Comparison of ENCODE assay signal across 13 cellular contexts in genomic region chr21:38817371-38818335, GRCh38. TPM values are rescaled to one million over a fixed set of nuclear protein-coding genes. Genes with fewer than 3 reads are reported as not detected.
DNase-seq lines count a peak whose midpoint lies in the region; ATAC-seq lines count a peak whose summit lies in the region.
"Had no signal": no experiment of that assay in that cellular context is flagged by ENCODE, and none has a peak within 500 bp of the region (broad histone marks: within the 10 kb centered on the region; RNA-seq: fewer than 3 reads in every experiment).

No MANE protein-coding gene starts in this region.

- no peak overlapping the region for H3K4me3 ChIP-seq in esophagus (ENCODE audit: low read depth in 1 of 2, low read length in 2 of 2)
- H3K4me3 ChIP-seq: testis had no signal

- peak overlapping the region; percentile 90 to 93 for H3K27ac ChIP-seq in esophagus (ENCODE audit: low read depth in 2 of 2, low read length in 1 of 2)

- peaks cover 46 to 64% of the 10 kb centered on the region in 2 donors for H3K36me3 ChIP-seq in esophagus (ENCODE audit: control insufficient read depth in 2 of 2, insufficient read depth in 2 of 2, low read length in 1 of 2)

- H3K4me1 ChIP-seq in esophagus (ENCODE audit: control insufficient read depth in 2 of 2, insufficient read depth in 2 of 2, low read length in 1 of 2), result peaks cover 0 to 18% of the 10 kb centered on the region in 2 donors

- 82 to 83% methylated on average over 14 of the region's 14 CpGs for WGBS in esophagus, 2 donors

- intact Hi-C loops in Right ventricle myocardium superior (cut with DNase I) (no loop called here), left ventricle myocardium superior (cut with micrococcal nuclease) (no loop called here)

- H3K27me3 ChIP-seq in esophagus (ENCODE audit: control insufficient read depth in 1 of 2, insufficient read depth in 2 of 2, low read length in 2 of 2), result no peaks in the 10 kb centered on the region
- H3K27me3 ChIP-seq: testis had no signal

- H3K9me3 ChIP-seq in esophagus (ENCODE audit: control insufficient read depth in 2 of 2, insufficient read depth in 1 of 2, low read depth in 1 of 2, low read length in 1 of 2), result no peaks in the 10 kb centered on the region
- H3K9me3 ChIP-seq: testis had no signal

- peak; percentile 14 for ATAC-seq in Right ventricle myocardium superior (ENCODE audit: poor library complexity)
- no peak for ATAC-seq in left ventricle myocardium superior
- no peak for ATAC-seq in GM21723 (IDR thresholded peaks at IDR 0.05; ENCODE audit: unreplicated experiment)
- ATAC-seq: activated naive CD4-positive, alpha-beta T cell treated with anti-CD3 and anti-CD28 coated beads, Interleukin-2, amount 50 U/mL, for 72 hours had no signal

- DNase-seq in Right ventricle myocardium superior (no peak), left ventricle myocardium superior (no peak), myocyte (ENCODE audit: low read depth) (peak; percentile 27), NCI-H1436 (lab: John Stamatoyannopoulos, UW) (no peak), middle frontal gyrus (ENCODE audit: extremely low spot score, low spot score) (no peak)
- DNase-seq in NK-92 treated with Interleukin-12 subunit alpha and Interleukin-12 subunit beta, amount 100 ng/mL, for 24 hours (lab: John Stamatoyannopoulos, UW), result no peak
- DNase-seq: ACHN; mesendoderm; stimulated activated CD4-positive, alpha-beta T cell treated with anti-CD3 and anti-CD28 coated beads, Interleukin-2, amount 100 ng/mL, for 48 hours; testis had no signal

RNA-seq across cellular contexts. Expression of gene ETS2, which starts 11.9 kb away (rescaled TPM):
- total RNA-seq in Right ventricle myocardium superior (37.2 TPM), left ventricle myocardium superior (43.8 TPM), myocyte (4.3 and 8.2 TPM in 2 replicates)
- polyA plus RNA-seq in esophagus, result 10 to 100 TPM; 33.6 to 53.3 TPM
- polyA plus RNA-seq in myocyte (2012), result 6.6 TPM
